Comparison of ENCODE assay signal across 25 cellular contexts in the genomic region with DNA sequence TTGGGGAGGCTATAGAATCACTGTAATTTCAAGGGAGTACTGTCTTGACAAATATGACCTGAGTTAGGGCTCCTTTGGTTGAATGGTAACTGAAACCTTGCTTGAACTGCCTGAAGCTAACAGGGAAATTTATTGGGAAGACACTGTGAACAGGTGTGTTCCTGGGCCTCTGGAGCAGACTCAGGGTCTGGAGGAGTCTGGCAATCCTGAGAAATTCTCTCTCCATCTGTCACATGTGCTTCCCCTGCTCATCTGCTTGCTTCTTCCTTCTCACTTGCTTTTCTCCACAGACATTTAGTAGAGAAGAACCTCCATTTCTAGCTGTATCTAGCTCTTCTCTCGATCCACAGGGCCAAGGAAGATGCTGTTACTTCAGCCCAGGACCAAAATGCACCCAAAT.
"Had no signal": no experiment of that assay in that cellular context is flagged by ENCODE, and none has a peak within 500 bp of the region (broad histone marks: within the 10 kb centered on the region; RNA-seq: fewer than 3 reads in every experiment).

No MANE protein-coding gene starts in this region.

- H3K4me3 Mint-ChIP-seq: naive thymus-derived CD8-positive, alpha-beta T cell; nephron; neural crest cell; stimulated activated naive B cell treated with anti-CD40 and anti-IgM and Interleukin-4, amounts not matched to agents 10 μg/mL and 1 μg/mL and 100 μg/mL, for 72 hours had no signal

- H3K9me3 Mint-ChIP-seq: nephron, neural crest cell had no signal

- H3K36me3 Mint-ChIP-seq: naive thymus-derived CD8-positive, alpha-beta T cell; stimulated activated naive B cell treated with anti-CD40 and anti-IgM and Interleukin-4, amounts not matched to agents 10 μg/mL and 1 μg/mL and 100 μg/mL, for 72 hours had no signal

- H3K27ac Mint-ChIP-seq: naive thymus-derived CD8-positive, alpha-beta T cell; nephron; stimulated activated naive B cell treated with anti-CD40 and anti-IgM and Interleukin-4, amounts not matched to agents 10 μg/mL and 1 μg/mL and 100 μg/mL, for 72 hours had no signal

- DNase-seq: kidney glomerular epithelial cell; left cardiac atrium; left lung; lower lobe of right lung; mammary epithelial cell; mesenchymal stem cell; naive thymus-derived CD8-positive, alpha-beta T cell; nucleus accumbens; pancreas; posterior cingulate gyrus; retina; right cardiac atrium; stimulated activated CD4-positive, alpha-beta T cell treated with anti-CD3 and anti-CD28 coated beads, Interleukin-12 subunit alpha, Interleukin-12 subunit beta, amount 100 ng/mL, for 4 hours; stimulated activated CD4-positive, alpha-beta T cell treated with anti-CD3 and anti-CD28 coated beads, Interleukin-15, amount 100 ng/mL, for 24 hours; stimulated activated CD4-positive, alpha-beta T cell treated with anti-CD3 and anti-CD28 coated beads, Interleukin-2, amount 100 ng/mL, for 24 hours; stimulated activated CD4-positive, alpha-beta T cell treated with anti-CD3 and anti-CD28 coated beads, Interleukin-4, amount 100 ng/mL, for 1 hour; stimulated activated naive B cell treated with anti-CD40 and anti-IgM and Interleukin-4, amounts not matched to agents 10 μg/mL and 1 μg/mL and 100 μg/mL, for 72 hours; stimulated activated naive CD8-positive, alpha-beta T cell treated with anti-CD3 and anti-CD28 coated beads, Interleukin-15, Interleukin-2, amounts not matched to agents 100 U/mL and 50 U/mL, for 24 hours; stomach; testis; thyroid gland; transverse colon; upper lobe of left lung had no signal

- H3K27me3 Mint-ChIP-seq: naive thymus-derived CD8-positive, alpha-beta T cell; stimulated activated naive B cell treated with anti-CD40 and anti-IgM and Interleukin-4, amounts not matched to agents 10 μg/mL and 1 μg/mL and 100 μg/mL, for 72 hours had no signal

- H3K4me1 Mint-ChIP-seq: naive thymus-derived CD8-positive, alpha-beta T cell; nephron; neural crest cell; stimulated activated naive B cell treated with anti-CD40 and anti-IgM and Interleukin-4, amounts not matched to agents 10 μg/mL and 1 μg/mL and 100 μg/mL, for 72 hours had no signal
